21 cellular contexts compared by ENCODE assay signal in genomic region chr2:100212820-100213219, GRCh38.
DNase-seq lines count a peak whose midpoint lies in the region; ATAC-seq and TF ChIP-seq lines count a peak whose summit lies in the region.
"Had no signal": no experiment of that assay in that cellular context is flagged by ENCODE, and none has a peak within 500 bp of the region (broad histone marks: within the 10 kb centered on the region; RNA-seq: fewer than 3 reads in every experiment).

No MANE protein-coding gene starts in this region.

- peaks cover 0 to 31% (median 4%) of the 10 kb centered on the region in 4 donors for H3K4me1 ChIP-seq in Peyer's patch
- H3K4me1 ChIP-seq in hepatocyte (ENCODE audit: insufficient read depth): peaks cover 26% of the 10 kb centered on the region
- peaks cover 14 to 40% of the 10 kb centered on the region in 2 donors for H3K4me1 ChIP-seq in thoracic aorta (ENCODE audit: control insufficient read depth in 1 of 2, low read depth in 2 of 2)
- H3K4me1 ChIP-seq: A549, Caco-2 had no signal

- H3K36me3 ChIP-seq in Peyer's patch (no peaks in the 10 kb centered on the region), hepatocyte (replicated peaks; ENCODE audit: insufficient read depth, low read depth) (no peaks in the 10 kb centered on the region), thoracic aorta (no peaks in the 10 kb centered on the region)

- TF ChIP-seq CTCF in Peyer's patch (IDR thresholded peaks at IDR 0.05) (no peak), hepatocyte (IDR thresholded peaks at IDR 0.05; ENCODE audit: poor library complexity) (no peak), thoracic aorta (IDR thresholded peaks at IDR 0.05) (no peak), endothelial cell (IDR thresholded peaks at IDR 0.05; ENCODE audit: unreplicated experiment) (no peak)

- WGBS in hepatocyte (ENCODE audit: low lambda C conversion rate, missing lambda C conversion rate): 87% methylated on average over 3 of the region's 3 CpGs

- H3K4me3 ChIP-seq in Peyer's patch (no peak overlapping the region), hepatocyte (no peak overlapping the region), thoracic aorta (no peak overlapping the region)
- H3K4me3 ChIP-seq: A549 had no signal

- ATAC-seq in Right ventricle myocardium superior (ENCODE audit: poor library complexity) (peak; percentile 47), thoracic aorta (ENCODE audit: insufficient number of reproducible peaks, low FRiP score, low read depth) (no peak), HG02840 (IDR thresholded peaks at IDR 0.05; ENCODE audit: low FRiP score, unreplicated experiment) (no peak)
- ATAC-seq: A549; CD8-positive, alpha-beta T cell; HepG2 had no signal

- intact Hi-C loops in Right ventricle myocardium superior (cut with DNase I): no loop called here

- H3K27me3 ChIP-seq in Peyer's patch: no peaks in the 10 kb centered on the region
- no peaks in the 10 kb centered on the region for H3K27me3 ChIP-seq in hepatocyte
- H3K27me3 ChIP-seq in thoracic aorta (replicated peaks; ENCODE audit: insufficient read depth): no peaks in the 10 kb centered on the region

- no peak overlapping the region for H3K4me2 ChIP-seq in hepatocyte
- H3K4me2 ChIP-seq: A549 had no signal

- H3K79me2 ChIP-seq in hepatocyte: no peaks in the 10 kb centered on the region

- no peaks in the 10 kb centered on the region for H3K27me3 Mint-ChIP-seq in endothelial cell (ENCODE audit: unreplicated experiment)

- no peak overlapping the region for H3K27ac Mint-ChIP-seq in endothelial cell (ENCODE audit: unreplicated experiment)
- H3K27ac Mint-ChIP-seq: CD8-positive, alpha-beta T cell had no signal

- H3K36me3 Mint-ChIP-seq in endothelial cell (ENCODE audit: low read depth, unreplicated experiment): no peaks in the 10 kb centered on the region
- H3K36me3 Mint-ChIP-seq: CD8-positive, alpha-beta T cell had no signal

- no peak for TF ChIP-seq POLR2A in Peyer's patch (IDR thresholded peaks at IDR 0.05)

- H3K4me1 Mint-ChIP-seq in endothelial cell (ENCODE audit: unreplicated experiment): no peaks in the 10 kb centered on the region

- H3K27ac ChIP-seq in Peyer's patch (peak overlapping the region in 3 of 4 donors; percentile 66 to 92 (median 81)), hepatocyte (peak overlapping the region; percentile 67), thoracic aorta (peak overlapping the region; percentile 77 to 78)
- H3K27ac ChIP-seq: A549 had no signal

- H4K20me1 ChIP-seq in hepatocyte (ENCODE audit: insufficient read depth, poor library complexity, severe bottlenecking): no peaks in the 10 kb centered on the region

- H3K4me3 Mint-ChIP-seq in endothelial cell (ENCODE audit: unreplicated experiment): no peak overlapping the region
- H3K4me3 Mint-ChIP-seq: CD8-positive, alpha-beta T cell had no signal

- no peaks in the 10 kb centered on the region for H3K9me3 ChIP-seq in Peyer's patch
- no peaks in the 10 kb centered on the region for H3K9me3 ChIP-seq in hepatocyte (ENCODE audit: low read depth)
- H3K9me3 ChIP-seq in thoracic aorta: no peaks in the 10 kb centered on the region
- H3K9me3 ChIP-seq: A549, Caco-2 had no signal

- DNase-seq in Peyer's patch (no peak), Right ventricle myocardium superior (no peak), hepatocyte (ENCODE audit: low spot score) (no peak), thoracic aorta (ENCODE audit: low spot score) (no peak), SHP77 treated with DMSO at 0.1 percent for 48 hours (lab: John Stamatoyannopoulos, UW) (no peak), endothelial cell (ENCODE audit: low spot score) (no peak)
- DNase-seq: AML-193; Caco-2; CD8-positive, alpha-beta T cell; HCEC 1CT; Kasumi-1; MV-4-11; NCI-H1105; NCI-H146; NCI-H1930; NCI-H2107; NCI-H524 treated with DMSO at 0.1 percent for 48 hours; NCI-H774 had no signal

- no peaks in the 10 kb centered on the region for H3K9me3 Mint-ChIP-seq in endothelial cell (ENCODE audit: unreplicated experiment)
- H3K9me3 Mint-ChIP-seq: CD8-positive, alpha-beta T cell had no signal

- no peaks in the 10 kb centered on the region for H3K9me2 ChIP-seq in hepatocyte (replicated peaks; ENCODE audit: insufficient read depth)

- no peak overlapping the region for H2AFZ ChIP-seq in hepatocyte
